24 cellular contexts compared by ENCODE assay signal in genomic region chr10:56715262-56715661, GRCh38.
"Had no signal": no experiment of that assay in that cellular context is flagged by ENCODE, and none has a peak within 500 bp of the region (broad histone marks: within the 10 kb centered on the region; RNA-seq: fewer than 3 reads in every experiment).

No MANE protein-coding gene starts in this region.

- H2AFZ ChIP-seq: hepatocyte, parathyroid adenoma had no signal

- H3K27me3 Mint-ChIP-seq: naive thymus-derived CD4-positive, alpha-beta T cell; natural killer cell treated with Interleukin-12 subunit alpha and Interleukin-12 subunit beta and Interleukin-15 and Interleukin-18, amount 100 ng/mL, for 72 hours; stimulated activated memory B cell treated with anti-CD40 and anti-IgM and Interleukin-4, amounts not matched to agents 10 μg/mL and 1 μg/mL and 100 μg/mL, for 72 hours; stimulated activated naive CD8-positive, alpha-beta T cell treated with anti-CD3 and anti-CD28 coated beads, Interleukin-15, amount 100 ng/mL, for 72 hours had no signal

- H3K4me1 ChIP-seq: left ventricle myocardium inferior, parathyroid adenoma, psoas muscle, right atrium auricular region, right lobe of liver, transverse colon, upper lobe of left lung, vagina had no signal

- H3K79me2 ChIP-seq: hepatocyte, parathyroid adenoma had no signal

- H3K36me3 ChIP-seq: left ventricle myocardium inferior, right atrium auricular region, right lobe of liver, transverse colon, upper lobe of left lung, vagina had no signal

- H3K4me3 Mint-ChIP-seq: mesothelial cell of epicardium; naive thymus-derived CD4-positive, alpha-beta T cell; natural killer cell treated with Interleukin-12 subunit alpha and Interleukin-12 subunit beta and Interleukin-15 and Interleukin-18, amount 100 ng/mL, for 72 hours; stimulated activated memory B cell treated with anti-CD40 and anti-IgM and Interleukin-4, amounts not matched to agents 10 μg/mL and 1 μg/mL and 100 μg/mL, for 72 hours; stimulated activated naive CD8-positive, alpha-beta T cell treated with anti-CD3 and anti-CD28 coated beads, Interleukin-15, amount 100 ng/mL, for 72 hours had no signal

- H3K9me3 ChIP-seq: left ventricle myocardium inferior, psoas muscle, right atrium auricular region, right lobe of liver, transverse colon, upper lobe of left lung, vagina had no signal

- H3K9ac ChIP-seq: parathyroid adenoma had no signal

- H3K27me3 ChIP-seq: hepatocyte, right atrium auricular region, right lobe of liver, transverse colon, upper lobe of left lung, vagina had no signal

- H3K4me2 ChIP-seq: hepatocyte, smooth muscle cell had no signal

- H3K27ac Mint-ChIP-seq: mesothelial cell of epicardium; naive thymus-derived CD4-positive, alpha-beta T cell; natural killer cell treated with Interleukin-12 subunit alpha and Interleukin-12 subunit beta and Interleukin-15 and Interleukin-18, amount 100 ng/mL, for 72 hours; stimulated activated memory B cell treated with anti-CD40 and anti-IgM and Interleukin-4, amounts not matched to agents 10 μg/mL and 1 μg/mL and 100 μg/mL, for 72 hours; stimulated activated naive CD8-positive, alpha-beta T cell treated with anti-CD3 and anti-CD28 coated beads, Interleukin-15, amount 100 ng/mL, for 72 hours had no signal

- H3K9me3 Mint-ChIP-seq: stimulated activated memory B cell treated with anti-CD40 and anti-IgM and Interleukin-4, amounts not matched to agents 10 μg/mL and 1 μg/mL and 100 μg/mL, for 72 hours had no signal

- H3K4me1 Mint-ChIP-seq: naive thymus-derived CD4-positive, alpha-beta T cell; stimulated activated memory B cell treated with anti-CD40 and anti-IgM and Interleukin-4, amounts not matched to agents 10 μg/mL and 1 μg/mL and 100 μg/mL, for 72 hours; stimulated activated naive CD8-positive, alpha-beta T cell treated with anti-CD3 and anti-CD28 coated beads, Interleukin-15, amount 100 ng/mL, for 72 hours had no signal

- H3K27ac ChIP-seq: hepatocyte, left ventricle myocardium inferior, parathyroid adenoma, psoas muscle, right atrium auricular region, right lobe of liver, transverse colon, upper lobe of left lung, vagina had no signal

- ATAC-seq: naive thymus-derived CD4-positive, alpha-beta T cell; natural killer cell treated with Interleukin-12 subunit alpha and Interleukin-12 subunit beta and Interleukin-15 and Interleukin-18, amount 100 ng/mL, for 72 hours; psoas muscle; right lobe of liver; stimulated activated memory B cell treated with anti-CD40 and anti-IgM and Interleukin-4, amounts not matched to agents 10 μg/mL and 1 μg/mL and 100 μg/mL, for 72 hours; stimulated activated naive CD8-positive, alpha-beta T cell treated with anti-CD3 and anti-CD28 coated beads, Interleukin-15, amount 100 ng/mL, for 72 hours had no signal

- H3K36me3 Mint-ChIP-seq: mesothelial cell of epicardium; naive thymus-derived CD4-positive, alpha-beta T cell; natural killer cell treated with Interleukin-12 subunit alpha and Interleukin-12 subunit beta and Interleukin-15 and Interleukin-18, amount 100 ng/mL, for 72 hours; stimulated activated memory B cell treated with anti-CD40 and anti-IgM and Interleukin-4, amounts not matched to agents 10 μg/mL and 1 μg/mL and 100 μg/mL, for 72 hours had no signal

- DNase-seq: islet precursor cell; left ventricle myocardium inferior; mesendoderm; naive thymus-derived CD4-positive, alpha-beta T cell; psoas muscle; right lobe of liver; stimulated activated CD4-positive, alpha-beta T cell treated with anti-CD3 and anti-CD28 coated beads, Interleukin-1b, Interleukin-23, amount 100 ng/mL, for 48 hours; stimulated activated CD4-positive, alpha-beta T cell treated with anti-CD3 and anti-CD28 coated beads, Interleukin-2, amount 100 ng/mL, for 48 hours; stimulated activated CD4-positive, alpha-beta T cell treated with anti-CD3 and anti-CD28 coated beads, Interleukin-4, amount 100 ng/mL, for 4 hours; stimulated activated CD8-positive, alpha-beta memory T cell treated with anti-CD3 and anti-CD28 coated beads, Interleukin-4, amount 100 ng/mL, for 48 hours; stimulated activated naive CD4-positive, alpha-beta T cell treated with Interleukin-2 at 50 U/mL for 16 hours; stimulated activated naive CD8-positive, alpha-beta T cell treated with anti-CD3 and anti-CD28 coated beads, Interleukin-15, amount 100 ng/mL, for 72 hours; substantia nigra; transverse colon; upper lobe of left lung had no signal

- H3K4me3 ChIP-seq: hepatocyte, left ventricle myocardium inferior, lung, psoas muscle, right atrium auricular region, right lobe of liver, smooth muscle cell, transverse colon, upper lobe of left lung, vagina had no signal
